In the genomic region with DNA sequence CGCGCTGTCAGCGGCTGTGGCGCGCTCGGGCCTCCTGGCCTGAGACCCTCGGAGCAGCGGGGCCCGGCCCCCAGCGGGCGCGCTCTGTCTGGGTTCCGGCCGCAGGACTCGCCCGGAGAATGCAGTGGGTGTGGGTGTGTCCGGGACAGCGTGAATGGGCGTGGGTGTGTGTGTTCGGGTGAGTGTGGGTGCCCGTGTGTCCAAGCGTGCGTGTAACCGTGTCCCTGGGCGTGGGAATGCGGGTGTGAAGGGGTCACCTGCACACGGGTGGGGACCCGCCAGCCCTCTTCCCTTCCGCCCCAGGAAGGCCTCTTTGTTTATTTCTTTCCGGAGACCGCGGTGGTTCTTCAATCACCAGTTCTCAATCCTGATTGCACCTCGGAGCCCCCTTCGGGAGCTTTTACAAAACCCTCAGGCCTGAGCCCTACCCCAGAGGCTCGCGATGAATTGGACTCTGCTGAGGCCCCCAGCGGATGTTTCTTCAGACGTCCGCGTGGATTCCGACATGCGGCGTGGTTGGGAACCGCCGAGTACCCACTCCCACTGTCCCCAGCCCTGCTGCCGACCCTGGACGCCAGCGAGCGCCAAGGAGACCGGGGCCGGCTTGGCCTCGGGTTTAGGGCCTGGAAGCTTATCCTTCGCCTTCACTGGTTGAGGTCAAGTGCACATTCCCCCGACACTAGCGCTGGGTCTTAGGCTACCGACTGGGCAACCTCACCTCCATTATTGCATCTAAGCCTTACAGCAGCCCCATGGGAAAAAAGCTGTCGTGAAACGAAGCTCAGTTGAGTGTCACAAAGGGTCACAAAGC, we compare ENCODE assay signal across 8 cellular contexts. TPM values are rescaled to one million over a fixed set of nuclear protein-coding genes. Genes with fewer than 3 reads are reported as not detected.
DNase-seq lines count a peak whose midpoint lies in the region; ATAC-seq, FAIRE-seq and TF ChIP-seq lines count a peak whose summit lies in the region.

No MANE protein-coding gene starts in this region.

- peak overlapping the region; percentile 58 for H3K4me3 Mint-ChIP-seq in activated naive CD4-positive, alpha-beta T cell treated with anti-CD3 and anti-CD28 coated beads, Interleukin-2, amount 10 ng/mL, durations not matched to agents 7 days and 5 days
- H3K4me3 Mint-ChIP-seq in activated T-helper 2 cell treated with anti-CD3 and anti-CD28 coated beads, Interferon-gamma antibody, Interleukin-2, Interleukin-4, amounts not matched to agents 10 μg/mL and 5 μg/mL and 100 μg/mL, durations not matched to agents 14 hours and 24 hours and 36 hours (ENCODE audit: low read depth) = no peak overlapping the region

- H3K27me3 Mint-ChIP-seq in activated naive CD4-positive, alpha-beta T cell treated with anti-CD3 and anti-CD28 coated beads, Interleukin-2, amount 10 ng/mL, durations not matched to agents 7 days and 5 days = peaks cover 91% of the 10 kb centered on the region
- H3K27me3 Mint-ChIP-seq in activated T-helper 2 cell treated with anti-CD3 and anti-CD28 coated beads, Interferon-gamma antibody, Interleukin-2, Interleukin-4, amounts not matched to agents 10 μg/mL and 5 μg/mL and 100 μg/mL, durations not matched to agents 14 hours and 24 hours and 36 hours (ENCODE audit: low read depth) = peaks cover 66% of the 10 kb centered on the region

- intact Hi-C loops in kidney (cut with DNase I) = no loop called here
- intact Hi-C loops in activated T-helper 2 cell treated with anti-CD3 and anti-CD28 coated beads, Interferon-gamma antibody, Interleukin-2, Interleukin-4, amounts not matched to agents 10 μg/mL and 5 μg/mL and 100 μg/mL, durations not matched to agents 14 hours and 24 hours and 36 hours (cut with micrococcal nuclease) = loop anchor here (2.0 kb wide), 1 partner anchor 17 kb away; no protein-coding TSS in a partner anchor

- H3K27ac Mint-ChIP-seq in activated naive CD4-positive, alpha-beta T cell treated with anti-CD3 and anti-CD28 coated beads, Interleukin-2, amount 10 ng/mL, durations not matched to agents 7 days and 5 days = no peak overlapping the region
- H3K27ac Mint-ChIP-seq in activated T-helper 2 cell treated with anti-CD3 and anti-CD28 coated beads, Interferon-gamma antibody, Interleukin-2, Interleukin-4, amounts not matched to agents 10 μg/mL and 5 μg/mL and 100 μg/mL, durations not matched to agents 14 hours and 24 hours and 36 hours = no peak overlapping the region

- H3K9me3 Mint-ChIP-seq in activated naive CD4-positive, alpha-beta T cell treated with anti-CD3 and anti-CD28 coated beads, Interleukin-2, amount 10 ng/mL, durations not matched to agents 7 days and 5 days = no peaks in the 10 kb centered on the region
- H3K9me3 Mint-ChIP-seq in activated T-helper 2 cell treated with anti-CD3 and anti-CD28 coated beads, Interferon-gamma antibody, Interleukin-2, Interleukin-4, amounts not matched to agents 10 μg/mL and 5 μg/mL and 100 μg/mL, durations not matched to agents 14 hours and 24 hours and 36 hours = no peaks in the 10 kb centered on the region

- DNase-seq in activated naive CD4-positive, alpha-beta T cell treated with anti-CD3 and anti-CD28 coated beads, Interleukin-2, amount 10 ng/mL, durations not matched to agents 7 days and 5 days = no peak
- DNase-seq in activated naive CD4-positive, alpha-beta T cell treated with Interleukin-2 at 50 U/mL for 16 hours = no peak
- DNase-seq in kidney = peak; percentile 79
- peak in 1 of 2 donors; percentile 74 for DNase-seq in suprapubic skin (ENCODE audit: low spot score in 2 of 2)
- no peak for DNase-seq in activated T-helper 2 cell treated with anti-CD3 and anti-CD28 coated beads, Interferon-gamma antibody, Interleukin-2, Interleukin-4, amounts not matched to agents 10 μg/mL and 5 μg/mL and 100 μg/mL, durations not matched to agents 14 hours and 24 hours and 36 hours (ENCODE audit: low spot score)

- H3K36me3 ChIP-seq in kidney (ENCODE audit: control insufficient read depth in 1 of 2, insufficient read depth in 2 of 2, low read length in 2 of 2) = no peaks in the 10 kb centered on the region
- no peaks in the 10 kb centered on the region for H3K36me3 ChIP-seq in suprapubic skin

- H3K4me1 ChIP-seq in kidney (ENCODE audit: control insufficient read depth in 1 of 2, insufficient read depth in 1 of 2, low read depth in 1 of 2, low read length in 2 of 2) (peaks cover 3 to 5% of the 10 kb centered on the region in 2 donors), suprapubic skin (peaks cover 26% of the 10 kb centered on the region)

- ATAC-seq in HG02588 (IDR thresholded peaks at IDR 0.05; ENCODE audit: unreplicated experiment) (no peak), HG03196 (IDR thresholded peaks at IDR 0.05; ENCODE audit: unreplicated experiment) (no peak)

- H3K9me3 ChIP-seq in kidney (ENCODE audit: control insufficient read depth in 1 of 2, low read length in 2 of 2) (no peaks in the 10 kb centered on the region), suprapubic skin (no peaks in the 10 kb centered on the region)

- FAIRE-seq in kidney (lab: Jason Lieb, UNC) = no peak

- peaks cover 4% of the 10 kb centered on the region for H3K27me3 ChIP-seq in suprapubic skin

- H3K4me1 Mint-ChIP-seq in activated naive CD4-positive, alpha-beta T cell treated with anti-CD3 and anti-CD28 coated beads, Interleukin-2, amount 10 ng/mL, durations not matched to agents 7 days and 5 days = peaks cover 16% of the 10 kb centered on the region
- H3K4me1 Mint-ChIP-seq in activated T-helper 2 cell treated with anti-CD3 and anti-CD28 coated beads, Interferon-gamma antibody, Interleukin-2, Interleukin-4, amounts not matched to agents 10 μg/mL and 5 μg/mL and 100 μg/mL, durations not matched to agents 14 hours and 24 hours and 36 hours (ENCODE audit: low read depth) = peaks cover 6% of the 10 kb centered on the region

- no peak for TF ChIP-seq CTCF in kidney (IDR thresholded peaks at IDR 0.05; ENCODE audit: borderline replicate concordance, extremely low read depth, insufficient read depth)
- TF ChIP-seq CTCF in suprapubic skin (IDR thresholded peaks at IDR 0.05) = no peak

- H3K27ac ChIP-seq in angular gyrus (ENCODE audit: low read depth, low read length) (peak overlapping the region; percentile 75), kidney (ENCODE audit: low read depth in 2 of 2, low read length in 2 of 2) (no peak overlapping the region), suprapubic skin (peak overlapping the region; percentile 68)

- CTCF ChIA-PET in activated naive CD4-positive, alpha-beta T cell treated with anti-CD3 and anti-CD28 coated beads, Interleukin-2, amount 10 ng/mL, durations not matched to agents 7 days and 5 days (lab: Charles Lee) = no interaction called here

- H3K4me3 ChIP-seq in kidney (ENCODE audit: low read length in 2 of 2) (peak overlapping the region; percentile 28 to 44), suprapubic skin (peak overlapping the region; percentile 49)

- no peak for TF ChIP-seq EP300 in suprapubic skin (IDR thresholded peaks at IDR 0.05)

- 26% methylated on average over 36 of the region's 58 CpGs for WGBS in suprapubic skin

- TF ChIP-seq POLR2A in suprapubic skin (IDR thresholded peaks at IDR 0.05) = no peak

- H3K9ac ChIP-seq in kidney (ENCODE audit: low read length in 2 of 2) = no peak overlapping the region

- no peaks in the 10 kb centered on the region for H3K36me3 Mint-ChIP-seq in activated naive CD4-positive, alpha-beta T cell treated with anti-CD3 and anti-CD28 coated beads, Interleukin-2, amount 10 ng/mL, durations not matched to agents 7 days and 5 days
- no peaks in the 10 kb centered on the region for H3K36me3 Mint-ChIP-seq in activated T-helper 2 cell treated with anti-CD3 and anti-CD28 coated beads, Interferon-gamma antibody, Interleukin-2, Interleukin-4, amounts not matched to agents 10 μg/mL and 5 μg/mL and 100 μg/mL, durations not matched to agents 14 hours and 24 hours and 36 hours (ENCODE audit: low read depth)

RNA-seq across cellular contexts. Expression of a gene that starts 19.3 kb away (rescaled TPM):
- 9.2 TPM for total RNA-seq in kidney
- 0.92 TPM for polyA plus RNA-seq in kidney (ENCODE audit: insufficient read depth, low read depth, low replicate concordance)
- 10 to 100 TPM in 3 of 4 donors, 1 to 10 TPM in 1; 8.5 to 24.1 (median 16.8) TPM for total RNA-seq in suprapubic skin
- total RNA-seq in activated T-helper 2 cell treated with anti-CD3 and anti-CD28 coated beads, Interferon-gamma antibody, Interleukin-2, Interleukin-4, amounts not matched to agents 10 μg/mL and 5 μg/mL and 100 μg/mL, durations not matched to agents 14 hours and 24 hours and 36 hours = not detected in 2 replicates

Comparison
In these comparisons a context has a peak if more than half of its experiments do, and no peak if none do; other contexts are left out.
1. H3K27ac ChIP-seq: peak in angular gyrus (single experiment) and suprapubic skin (single experiment); none in kidney (0 of 2).